In genomic region chr2:68436270-68436669, GRCh38 we compare ENCODE assay signal across 18 cellular contexts. TPM values are rescaled to one million over a fixed set of nuclear protein-coding genes. Genes with fewer than 3 reads are reported as not detected.
DNase-seq lines count a peak whose midpoint lies in the region; ATAC-seq and TF ChIP-seq lines count a peak whose summit lies in the region.
"Had no signal": no experiment of that assay in that cellular context is flagged by ENCODE, and none has a peak within 500 bp of the region (broad histone marks: within the 10 kb centered on the region; RNA-seq: fewer than 3 reads in every experiment).

No MANE protein-coding gene starts in this region.

- no peak overlapping the region for H3K4me3 ChIP-seq in cardiac muscle cell
- no peak overlapping the region for H3K4me3 ChIP-seq in esophagus muscularis mucosa
- H3K4me3 ChIP-seq in uterus = no peak overlapping the region

- peak overlapping the region; percentile 91 for H3K27ac ChIP-seq in cardiac muscle cell
- H3K27ac ChIP-seq in esophagus muscularis mucosa (replicated peaks in 1 of 4) = peak overlapping the region; percentile 28 to 56 (median 44)
- H3K27ac ChIP-seq in uterus = peak overlapping the region; percentile 74 to 76
- H3K27ac ChIP-seq: 22Rv1 had no signal

- peak in 1 of 2 donors; percentile 34 for DNase-seq in cardiac muscle cell (ENCODE audit: low read depth in 1 of 2, low spot score in 1 of 2)
- no peak for DNase-seq in left ventricle myocardium superior
- DNase-seq in esophagus muscularis mucosa (ENCODE audit: extremely low spot score) = peak; percentile 89
- DNase-seq in non-pigmented ciliary epithelial cell (ENCODE audit: low read depth) = peak; percentile 41
- DNase-seq in uterus = no peak
- DNase-seq in activated CD4-positive, CD25-positive, alpha-beta regulatory T cell (lab: John Stamatoyannopoulos, UW) = no peak
- DNase-seq: activated T-cell treated with anti-CD3 and anti-CD28 coated beads, Interleukin-2, amount 50 U/mL, for 1 hour; Calu3; NCI-H1436 treated with DMSO at 0.1 percent for 48 hours; NCI-H82; stimulated activated CD4-positive, alpha-beta T cell treated with anti-CD3 and anti-CD28 coated beads, Interleukin-4, amount 100 ng/mL, for 24 hours; stimulated activated naive CD8-positive, alpha-beta T cell treated with anti-CD3 and anti-CD28 coated beads, Interleukin-15, Interleukin-2, amounts not matched to agents 100 U/mL and 50 U/mL, for 24 hours had no signal

- H3K27me3 ChIP-seq in cardiac muscle cell (no peaks in the 10 kb centered on the region), esophagus muscularis mucosa (no peaks in the 10 kb centered on the region), uterus (no peaks in the 10 kb centered on the region)

- TF ChIP-seq CTCF in cardiac muscle cell (IDR thresholded peaks at IDR 0.05; ENCODE audit: low read depth, low read length) = no peak
- no peak for TF ChIP-seq CTCF in esophagus muscularis mucosa (IDR thresholded peaks at IDR 0.05)
- TF ChIP-seq CTCF in uterus (IDR thresholded peaks at IDR 0.05) = no peak

- no peaks in the 10 kb centered on the region for H3K9me3 ChIP-seq in cardiac muscle cell (ENCODE audit: low read depth)
- no peaks in the 10 kb centered on the region for H3K9me3 ChIP-seq in esophagus muscularis mucosa
- H3K9me3 ChIP-seq in uterus = no peaks in the 10 kb centered on the region

- no peak for ATAC-seq in left ventricle myocardium superior
- ATAC-seq in HG03139 (IDR thresholded peaks at IDR 0.05; ENCODE audit: unreplicated experiment) = no peak
- no peak for ATAC-seq in HG02870 (IDR thresholded peaks at IDR 0.05; ENCODE audit: unreplicated experiment)
- ATAC-seq: activated CD4-positive, CD25-positive, alpha-beta regulatory T cell treated with anti-CD3 and anti-CD28 coated beads, Interleukin-2, amount 50 U/mL, for 24 hours; SK-N-SH treated with all-trans-retinoic acid at 6 μM for 48 hours; stimulated activated naive CD8-positive, alpha-beta T cell treated with anti-CD3 and anti-CD28 coated beads, Interleukin-15, Interleukin-2, amounts not matched to agents 100 U/mL and 50 U/mL, for 24 hours had no signal

- TF ChIP-seq POLR2A in esophagus muscularis mucosa (IDR thresholded peaks at IDR 0.05; ENCODE audit: low read depth) = no peak
- TF ChIP-seq POLR2A in uterus (IDR thresholded peaks at IDR 0.05) = no peak

- H3K4me1 ChIP-seq in cardiac muscle cell (ENCODE audit: low read depth) (peaks cover 34% of the 10 kb centered on the region), esophagus muscularis mucosa (peaks cover 9 to 44% (median 30%) of the 10 kb centered on the region in 4 donors), uterus (no peaks in the 10 kb centered on the region)

- intact Hi-C loops in left ventricle myocardium superior (cut with micrococcal nuclease) (no loop called here), esophagus muscularis mucosa (cut with DNase I) (no loop called here), uterus (cut with DNase I; ENCODE audit: low total_unique reads) (no loop called here)

- H3K36me3 ChIP-seq in cardiac muscle cell (no peaks in the 10 kb centered on the region), esophagus muscularis mucosa (no peaks in the 10 kb centered on the region), uterus (no peaks in the 10 kb centered on the region)

- TF ChIP-seq EP300 in esophagus muscularis mucosa (IDR thresholded peaks at IDR 0.05) = no peak

- 19% methylated on average over 4 of the region's 4 CpGs for WGBS in esophagus muscularis mucosa

RNA-seq across cellular contexts. Expression of gene FBXO48, which starts 30.8 kb away (rescaled TPM):
- total RNA-seq in cardiac muscle cell (0.46 and 0.66 TPM in 2 replicates), left ventricle myocardium superior (0.92 TPM), esophagus muscularis mucosa (under 1 TPM; 0.33 to 0.83 (median 0.59) TPM), uterus (1 to 10 TPM in 2 of 4 donors, under 1 TPM in 1, not detected in 1; 0.55 to 6.8 (median 1.5) TPM)
- polyA plus RNA-seq in cardiac muscle cell = 0.50 and 1.3 TPM in 2 replicates

RNA-seq across cellular contexts. Expression of gene APLF, which starts 31.1 kb away (rescaled TPM):
- total RNA-seq in cardiac muscle cell (4.3 and 5.9 TPM in 2 replicates), left ventricle myocardium superior (3.9 TPM), esophagus muscularis mucosa (10 to 100 TPM in 3 of 4 donors, 1 to 10 TPM in 1; 7.6 to 12.1 (median 10.9) TPM), uterus (10 to 100 TPM; 11.3 to 25.9 (median 17.1) TPM)
- 3.1 and 5.3 TPM in 2 replicates for polyA plus RNA-seq in cardiac muscle cell
- total RNA-seq: HT-29 had no signal

Comparison
In these comparisons a context has a peak if more than half of its experiments do, and no peak if none do; other contexts are left out.
1. DNase-seq: peak in esophagus muscularis mucosa (single experiment) and non-pigmented ciliary epithelial cell (single experiment); none in left ventricle myocardium superior (single experiment), uterus (0 of 2) and activated CD4-positive, CD25-positive, alpha-beta regulatory T cell (0 of 4).
2. Peak in every context shown above with its lines, with median percentiles within 50 percentile points of each other: H3K27ac ChIP-seq.